Comparison of ENCODE assay signal across 1 cellular context in the genomic region with DNA sequence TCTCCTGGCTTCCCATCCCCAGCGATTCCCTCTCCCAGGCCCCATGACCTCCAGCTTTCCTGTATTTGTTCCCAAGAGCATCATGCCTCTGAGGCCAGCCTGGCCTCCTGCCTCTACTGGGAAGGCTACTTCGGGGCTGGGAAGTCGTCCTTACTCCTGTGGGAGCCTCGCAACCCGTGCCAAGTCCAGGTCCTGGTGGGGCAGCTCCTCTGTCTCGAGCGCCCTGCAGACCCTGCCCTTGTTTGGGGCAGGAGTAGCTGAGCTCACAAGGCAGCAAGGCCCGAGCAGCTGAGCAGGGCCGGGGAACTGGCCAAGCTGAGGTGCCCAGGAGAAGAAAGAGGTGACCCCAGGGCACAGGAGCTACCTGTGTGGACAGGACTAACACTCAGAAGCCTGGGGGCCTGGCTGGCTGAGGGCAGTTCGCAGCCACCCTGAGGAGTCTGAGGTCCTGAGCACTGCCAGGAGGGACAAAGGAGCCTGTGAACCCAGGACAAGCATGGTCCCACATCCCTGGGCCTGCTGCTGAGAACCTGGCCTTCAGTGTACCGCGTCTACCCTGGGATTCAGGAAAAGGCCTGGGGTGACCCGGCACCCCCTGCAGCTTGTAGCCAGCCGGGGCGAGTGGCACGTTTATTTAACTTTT.
TF ChIP-seq lines count a peak whose summit lies in the region.

No MANE protein-coding gene starts in this region.

TF ChIP-seq in endothelial cell of umbilical vein, 7 proteins besides CTCF, POLR2A, EP300 and RAD21:
- no peak for TF ChIP-seq MYC (IDR thresholded peaks at IDR 0.05; ENCODE audit: low read depth, low read length)
- TF ChIP-seq JUN (IDR thresholded peaks at IDR 0.05; ENCODE audit: borderline replicate concordance, insufficient read depth, insufficient read length, low read depth) = no peak
- TF ChIP-seq, protein P1, sequence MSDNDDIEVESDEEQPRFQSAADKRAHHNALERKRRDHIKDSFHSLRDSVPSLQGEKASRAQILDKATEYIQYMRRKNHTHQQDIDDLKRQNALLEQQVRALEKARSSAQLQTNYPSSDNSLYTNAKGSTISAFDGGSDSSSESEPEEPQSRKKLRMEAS (IDR thresholded peaks at IDR 0.05; ENCODE audit: insufficient read depth, insufficient read length) = no peak
- TF ChIP-seq GATA2 (IDR thresholded peaks at IDR 0.05; ENCODE audit: insufficient read depth, insufficient read length, low read depth, low read length) = no peak
- no peak for TF ChIP-seq FOS (IDR thresholded peaks at IDR 0.05; ENCODE audit: borderline replicate concordance, insufficient read depth, low read length)
- TF ChIP-seq EZH2 (IDR thresholded peaks at IDR 0.05; ENCODE audit: borderline replicate concordance, low read depth, low read length, severe bottlenecking) = no peak
- TF ChIP-seq POLR2AphosphoS5 (IDR thresholded peaks at IDR 0.05; ENCODE audit: insufficient read depth, low read depth, low read length) = no peak
